8 cellular contexts compared by ENCODE assay signal in genomic region chr13:48235100-48235813, GRCh38. TPM values are rescaled to one million over a fixed set of nuclear protein-coding genes. Genes with fewer than 3 reads are reported as not detected.
DNase-seq lines count a peak whose midpoint lies in the region; ATAC-seq and TF ChIP-seq lines count a peak whose summit lies in the region.

No MANE protein-coding gene starts in this region.

- TF ChIP-seq CTCF in glutamatergic neuron (IDR thresholded peaks at IDR 0.05; ENCODE audit: partially characterized antibody, unreplicated experiment), result no peak

- peaks cover 64% of the 10 kb centered on the region for H3K4me1 ChIP-seq in CD4-positive, alpha-beta memory T cell (ENCODE audit: insufficient read depth, low read length)

- H3K4me3 Mint-ChIP-seq in CD4-positive, alpha-beta memory T cell, result peak overlapping the region; percentile 84 to 99 (median 96)
- H3K4me3 Mint-ChIP-seq in activated T-helper 17 cell treated with anti-CD3 and anti-CD28 coated beads, Interleukin-2, amount 50 U/mL, for 72 hours, result peak overlapping the region; percentile 95
- peak overlapping the region; percentile 93 for H3K4me3 Mint-ChIP-seq in glutamatergic neuron (ENCODE audit: unreplicated experiment)

- no peaks in the 10 kb centered on the region for H3K27me3 ChIP-seq in CD4-positive, alpha-beta memory T cell (ENCODE audit: insufficient read depth, low read length)

- no peaks in the 10 kb centered on the region for H3K27me3 Mint-ChIP-seq in CD4-positive, alpha-beta memory T cell
- H3K27me3 Mint-ChIP-seq in activated T-helper 17 cell treated with anti-CD3 and anti-CD28 coated beads, Interleukin-2, amount 50 U/mL, for 72 hours, result no peaks in the 10 kb centered on the region
- H3K27me3 Mint-ChIP-seq in glutamatergic neuron (ENCODE audit: unreplicated experiment), result peaks cover 4% of the 10 kb centered on the region

- H3K9me3 Mint-ChIP-seq in CD4-positive, alpha-beta memory T cell, result no peaks in the 10 kb centered on the region
- H3K9me3 Mint-ChIP-seq in activated T-helper 17 cell treated with anti-CD3 and anti-CD28 coated beads, Interleukin-2, amount 50 U/mL, for 72 hours, result no peaks in the 10 kb centered on the region
- peaks cover 14% of the 10 kb centered on the region for H3K9me3 Mint-ChIP-seq in glutamatergic neuron (ENCODE audit: unreplicated experiment)

- intact Hi-C loops in CD4-positive, alpha-beta memory T cell (cut with micrococcal nuclease), result no loop called here

- DNase-seq in CD4-positive, alpha-beta memory T cell, result peak in 2 of 5 donors; percentile 14 to 18
- DNase-seq in HT-29 (ENCODE audit: low spot score), result peak; percentile 58
- DNase-seq in glutamatergic neuron, result peak; percentile 31
- DNase-seq in pons (ENCODE audit: low spot score), result peak; percentile 74
- DNase-seq in AG08396 (ENCODE audit: low spot score), result no peak
- no peak for DNase-seq in NCI-H187 treated with DMSO at 0.1 percent for 48 hours (lab: John Stamatoyannopoulos, UW)

- POLR2A ChIA-PET in CD4-positive, alpha-beta memory T cell (lab: Charles Lee; ENCODE audit: partially characterized antibody), result interaction anchor here (0.6 to 8.3 kb wide), 13 partner anchors 8 to 140 kb away, joined by 3 to 92 read pairs (median 6); partner anchors contain the start of gene MED4

- H3K27ac Mint-ChIP-seq in CD4-positive, alpha-beta memory T cell, result peak overlapping the region; percentile 89 to 99 (median 96)
- H3K27ac Mint-ChIP-seq in activated T-helper 17 cell treated with anti-CD3 and anti-CD28 coated beads, Interleukin-2, amount 50 U/mL, for 72 hours, result peak overlapping the region; percentile 96
- H3K27ac Mint-ChIP-seq in glutamatergic neuron (ENCODE audit: unreplicated experiment), result peak overlapping the region; percentile 97

- CTCF ChIA-PET in CD4-positive, alpha-beta memory T cell (lab: Charles Lee; ENCODE audit: partially characterized antibody), result interaction anchor here (0.6 to 3.5 kb wide), 12 partner anchors 9 to 1368 kb away, joined by 3 to 41 read pairs (median 6); partner anchors contain the start of gene MED4

- H3K27ac ChIP-seq in CD4-positive, alpha-beta memory T cell (ENCODE audit: low read depth, low read length), result peak overlapping the region; percentile 55

- H3K4me1 Mint-ChIP-seq in CD4-positive, alpha-beta memory T cell, result peaks cover 39 to 75% (median 52%) of the 10 kb centered on the region in 4 donors
- peaks cover 47% of the 10 kb centered on the region for H3K4me1 Mint-ChIP-seq in activated T-helper 17 cell treated with anti-CD3 and anti-CD28 coated beads, Interleukin-2, amount 50 U/mL, for 72 hours
- H3K4me1 Mint-ChIP-seq in glutamatergic neuron (ENCODE audit: low read depth, unreplicated experiment), result peaks cover 28% of the 10 kb centered on the region

- no peaks in the 10 kb centered on the region for H3K9me3 ChIP-seq in CD4-positive, alpha-beta memory T cell (ENCODE audit: control insufficient read depth in 1 of 2, low read length in 2 of 2)

- peak overlapping the region; percentile 41 to 63 for H3K4me3 ChIP-seq in CD4-positive, alpha-beta memory T cell (ENCODE audit: low read length in 2 of 2)

- peaks cover 13% of the 10 kb centered on the region for H3K36me3 ChIP-seq in CD4-positive, alpha-beta memory T cell (ENCODE audit: insufficient read depth, low read length)

- H3K36me3 Mint-ChIP-seq in CD4-positive, alpha-beta memory T cell, result peaks cover 28 to 45% of the 10 kb centered on the region in 2 donors
- peaks cover 63% of the 10 kb centered on the region for H3K36me3 Mint-ChIP-seq in activated T-helper 17 cell treated with anti-CD3 and anti-CD28 coated beads, Interleukin-2, amount 50 U/mL, for 72 hours (ENCODE audit: low read depth)
- no peaks in the 10 kb centered on the region for H3K36me3 Mint-ChIP-seq in glutamatergic neuron (ENCODE audit: unreplicated experiment)

- ATAC-seq in GM18907 (IDR thresholded peaks at IDR 0.05; ENCODE audit: unreplicated experiment), result peak; percentile 61
- peak; percentile 51 for ATAC-seq in activated T-helper 17 cell treated with anti-CD3 and anti-CD28 coated beads, Interleukin-2, amount 50 U/mL, for 72 hours (replicated peaks)

RNA-seq across cellular contexts. Expression of gene ITM2B, which starts 2.3 kb away (rescaled TPM):
- total RNA-seq in CD4-positive, alpha-beta memory T cell, result 100 to 1,000 TPM; 653 to 670 TPM
- polyA plus RNA-seq in CD4-positive, alpha-beta memory T cell, result 1,000 to 10,000 TPM; 1,454 to 1,558 TPM
- 175 and 177 TPM in 2 replicates for total RNA-seq in HT-29 (2014; rRNA removed; shearing (Covaris generic))
- 100 to 1,000 TPM in 1 of 2 donors, 10 to 100 TPM in 1; 75.7 to 108 TPM for total RNA-seq in activated T-helper 17 cell treated with anti-CD3 and anti-CD28 coated beads, Interleukin-2, amount 50 U/mL, for 72 hours
- total RNA-seq in glutamatergic neuron (ENCODE audit: unreplicated experiment), result 236 TPM

Comparison
In these comparisons a context has a peak if more than half of its experiments do, and no peak if none do; other contexts are left out.
1. DNase-seq: peak in HT-29 (single experiment), glutamatergic neuron (single experiment) and pons (single experiment); none in AG08396 (single experiment) and NCI-H187 treated with DMSO at 0.1 percent for 48 hours (single experiment).
2. Peak in every context shown above with its lines, with median percentiles within 50 percentile points of each other: H3K27ac Mint-ChIP-seq and H3K4me3 Mint-ChIP-seq.